ENCODE assay signal across 23 cellular contexts in genomic region chr1:226506021-226506420, GRCh38. TPM values are rescaled to one million over a fixed set of nuclear protein-coding genes. Genes with fewer than 3 reads are reported as not detected.
DNase-seq lines count a peak whose midpoint lies in the region; ATAC-seq and TF ChIP-seq lines count a peak whose summit lies in the region.
"Had no signal": no experiment of that assay in that cellular context is flagged by ENCODE, and none has a peak within 500 bp of the region (broad histone marks: within the 10 kb centered on the region; RNA-seq: fewer than 3 reads in every experiment).

No MANE protein-coding gene starts in this region.

- H3K27me3 Mint-ChIP-seq in activated CD4-positive, alpha-beta T cell treated with anti-CD3 and anti-CD28 coated beads, Interleukin-2, amount 10 ng/mL, durations not matched to agents 7 days and 5 days: peaks cover 54% of the 10 kb centered on the region
- H3K27me3 Mint-ChIP-seq in activated CD4-positive, alpha-beta T cell treated with anti-CD3 and anti-CD28 coated beads, Interleukin-2, amount 10 ng/mL, durations not matched to agents 24 days and 14 days: peaks cover 44% of the 10 kb centered on the region
- H3K27me3 Mint-ChIP-seq in nephron progenitor cell (ENCODE audit: low read depth, poor library complexity): peaks cover 33% of the 10 kb centered on the region
- H3K27me3 Mint-ChIP-seq in T-helper 2 cell treated with Interferon-gamma antibody and Interleukin-4, amounts not matched to agents 5 μg/mL and 100 μg/mL, for 36 hours (ENCODE audit: low read depth): peaks cover 61% of the 10 kb centered on the region
- H3K27me3 Mint-ChIP-seq in activated CD8-positive, alpha-beta T cell treated with anti-CD3 and anti-CD28 coated beads for 36 hours: peaks cover 14% of the 10 kb centered on the region

- no peak for DNase-seq in activated CD4-positive, alpha-beta T cell treated with anti-CD3 and anti-CD28 coated beads, Interleukin-2, amount 10 ng/mL, durations not matched to agents 7 days and 5 days
- no peak for DNase-seq in activated CD4-positive, alpha-beta T cell treated with anti-CD3 and anti-CD28 coated beads, Interleukin-2, amount 10 ng/mL, durations not matched to agents 24 days and 14 days
- DNase-seq in coronary artery (ENCODE audit: low spot score) (peak; percentile 19), nephron progenitor cell (no peak)
- no peak for DNase-seq in T-helper 2 cell treated with Interferon-gamma antibody and Interleukin-4, amounts not matched to agents 5 μg/mL and 100 μg/mL, for 36 hours (ENCODE audit: low spot score)
- DNase-seq in activated CD8-positive, alpha-beta T cell treated with anti-CD3 and anti-CD28 coated beads for 36 hours: no peak
- DNase-seq: Caco-2; CD4-positive, CD25-positive, alpha-beta regulatory T cell; CD8-positive, alpha-beta T cell; DMS 273 treated with DMSO at 0.1 percent for 48 hours; DMS79; EL; GDM1; GM23248; H7; HFFc6 had no signal

- no peak overlapping the region for H3K27ac ChIP-seq in coronary artery
- H3K27ac ChIP-seq: 22Rv1, BLaER1, C4-2B, GM23248 had no signal

- no peak overlapping the region for H3K4me3 Mint-ChIP-seq in activated CD4-positive, alpha-beta T cell treated with anti-CD3 and anti-CD28 coated beads, Interleukin-2, amount 10 ng/mL, durations not matched to agents 7 days and 5 days
- H3K4me3 Mint-ChIP-seq in activated CD4-positive, alpha-beta T cell treated with anti-CD3 and anti-CD28 coated beads, Interleukin-2, amount 10 ng/mL, durations not matched to agents 24 days and 14 days: no peak overlapping the region
- H3K4me3 Mint-ChIP-seq in nephron progenitor cell: no peak overlapping the region
- H3K4me3 Mint-ChIP-seq in T-helper 2 cell treated with Interferon-gamma antibody and Interleukin-4, amounts not matched to agents 5 μg/mL and 100 μg/mL, for 36 hours: no peak overlapping the region
- no peak overlapping the region for H3K4me3 Mint-ChIP-seq in activated CD8-positive, alpha-beta T cell treated with anti-CD3 and anti-CD28 coated beads for 36 hours
- H3K4me3 Mint-ChIP-seq: B cell; CD4-positive, CD25-positive, alpha-beta regulatory T cell; CD8-positive, alpha-beta T cell; HFFc6 had no signal

- no peak for ATAC-seq in HG03196 (IDR thresholded peaks at IDR 0.05; ENCODE audit: unreplicated experiment)
- ATAC-seq in activated CD8-positive, alpha-beta T cell treated with anti-CD3 and anti-CD28 coated beads for 36 hours: no peak
- ATAC-seq: CD8-positive, alpha-beta T cell; GM12878; HCT116 had no signal

- H3K27ac Mint-ChIP-seq in activated CD4-positive, alpha-beta T cell treated with anti-CD3 and anti-CD28 coated beads, Interleukin-2, amount 10 ng/mL, durations not matched to agents 7 days and 5 days: peak overlapping the region; percentile 37
- H3K27ac Mint-ChIP-seq in activated CD4-positive, alpha-beta T cell treated with anti-CD3 and anti-CD28 coated beads, Interleukin-2, amount 10 ng/mL, durations not matched to agents 24 days and 14 days: no peak overlapping the region
- H3K27ac Mint-ChIP-seq in nephron progenitor cell: peak overlapping the region; percentile 40
- H3K27ac Mint-ChIP-seq in T-helper 2 cell treated with Interferon-gamma antibody and Interleukin-4, amounts not matched to agents 5 μg/mL and 100 μg/mL, for 36 hours: no peak overlapping the region
- no peak overlapping the region for H3K27ac Mint-ChIP-seq in activated CD8-positive, alpha-beta T cell treated with anti-CD3 and anti-CD28 coated beads for 36 hours
- H3K27ac Mint-ChIP-seq: B cell; CD4-positive, CD25-positive, alpha-beta regulatory T cell; CD8-positive, alpha-beta T cell; HFFc6 had no signal

- H3K36me3 Mint-ChIP-seq in activated CD4-positive, alpha-beta T cell treated with anti-CD3 and anti-CD28 coated beads, Interleukin-2, amount 10 ng/mL, durations not matched to agents 7 days and 5 days (ENCODE audit: low read depth): no peaks in the 10 kb centered on the region
- no peaks in the 10 kb centered on the region for H3K36me3 Mint-ChIP-seq in activated CD4-positive, alpha-beta T cell treated with anti-CD3 and anti-CD28 coated beads, Interleukin-2, amount 10 ng/mL, durations not matched to agents 24 days and 14 days (ENCODE audit: low read depth)
- no peaks in the 10 kb centered on the region for H3K36me3 Mint-ChIP-seq in nephron progenitor cell (ENCODE audit: low read depth)
- H3K36me3 Mint-ChIP-seq in T-helper 2 cell treated with Interferon-gamma antibody and Interleukin-4, amounts not matched to agents 5 μg/mL and 100 μg/mL, for 36 hours (ENCODE audit: low read depth): no peaks in the 10 kb centered on the region
- H3K36me3 Mint-ChIP-seq in activated CD8-positive, alpha-beta T cell treated with anti-CD3 and anti-CD28 coated beads for 36 hours (ENCODE audit: low read depth): no peaks in the 10 kb centered on the region
- H3K36me3 Mint-ChIP-seq: CD4-positive, CD25-positive, alpha-beta regulatory T cell; CD8-positive, alpha-beta T cell had no signal

- H3K9me3 Mint-ChIP-seq in activated CD4-positive, alpha-beta T cell treated with anti-CD3 and anti-CD28 coated beads, Interleukin-2, amount 10 ng/mL, durations not matched to agents 7 days and 5 days: no peaks in the 10 kb centered on the region
- H3K9me3 Mint-ChIP-seq in activated CD4-positive, alpha-beta T cell treated with anti-CD3 and anti-CD28 coated beads, Interleukin-2, amount 10 ng/mL, durations not matched to agents 24 days and 14 days: no peaks in the 10 kb centered on the region
- peaks cover 12% of the 10 kb centered on the region for H3K9me3 Mint-ChIP-seq in nephron progenitor cell
- H3K9me3 Mint-ChIP-seq in T-helper 2 cell treated with Interferon-gamma antibody and Interleukin-4, amounts not matched to agents 5 μg/mL and 100 μg/mL, for 36 hours: no peaks in the 10 kb centered on the region
- no peaks in the 10 kb centered on the region for H3K9me3 Mint-ChIP-seq in activated CD8-positive, alpha-beta T cell treated with anti-CD3 and anti-CD28 coated beads for 36 hours
- H3K9me3 Mint-ChIP-seq: CD8-positive, alpha-beta T cell; HFFc6 had no signal

- CTCF ChIA-PET in activated CD4-positive, alpha-beta T cell treated with anti-CD3 and anti-CD28 coated beads, Interleukin-2, amount 10 ng/mL, durations not matched to agents 7 days and 5 days (lab: Charles Lee): no interaction called here
- CTCF ChIA-PET in activated CD8-positive, alpha-beta T cell treated with anti-CD3 and anti-CD28 coated beads for 36 hours (lab: Charles Lee): no interaction called here

- H3K4me3 ChIP-seq in coronary artery: no peak overlapping the region
- H3K4me3 ChIP-seq: BLaER1, GM12878, GM23248 had no signal

- intact Hi-C loops in activated CD4-positive, alpha-beta T cell treated with anti-CD3 and anti-CD28 coated beads, Interleukin-2, amount 10 ng/mL, durations not matched to agents 24 days and 14 days (cut with micrococcal nuclease): no loop called here
- intact Hi-C loops in activated CD8-positive, alpha-beta T cell treated with anti-CD3 and anti-CD28 coated beads for 36 hours (cut with micrococcal nuclease): no loop called here

- POLR2A ChIA-PET in activated CD4-positive, alpha-beta T cell treated with anti-CD3 and anti-CD28 coated beads, Interleukin-2, amount 10 ng/mL, durations not matched to agents 7 days and 5 days (lab: Charles Lee): no interaction called here
- POLR2A ChIA-PET in activated CD8-positive, alpha-beta T cell treated with anti-CD3 and anti-CD28 coated beads for 36 hours (lab: Charles Lee): interaction anchor here (1.6 kb wide), 1 partner anchor 22 kb away, joined by 4 read pairs; no protein-coding TSS in a partner anchor

- TF ChIP-seq CTCF in coronary artery (IDR thresholded peaks at IDR 0.05) (no peak), nephron progenitor cell (IDR thresholded peaks at IDR 0.05) (no peak)
- TF ChIP-seq CTCF in activated CD8-positive, alpha-beta T cell treated with anti-CD3 and anti-CD28 coated beads for 36 hours (IDR thresholded peaks at IDR 0.05): no peak

- no peaks in the 10 kb centered on the region for H3K4me1 Mint-ChIP-seq in activated CD4-positive, alpha-beta T cell treated with anti-CD3 and anti-CD28 coated beads, Interleukin-2, amount 10 ng/mL, durations not matched to agents 7 days and 5 days
- H3K4me1 Mint-ChIP-seq in activated CD4-positive, alpha-beta T cell treated with anti-CD3 and anti-CD28 coated beads, Interleukin-2, amount 10 ng/mL, durations not matched to agents 24 days and 14 days: no peaks in the 10 kb centered on the region
- H3K4me1 Mint-ChIP-seq in nephron progenitor cell: peaks cover 15% of the 10 kb centered on the region
- H3K4me1 Mint-ChIP-seq in T-helper 2 cell treated with Interferon-gamma antibody and Interleukin-4, amounts not matched to agents 5 μg/mL and 100 μg/mL, for 36 hours (ENCODE audit: low read depth): no peaks in the 10 kb centered on the region
- H3K4me1 Mint-ChIP-seq in activated CD8-positive, alpha-beta T cell treated with anti-CD3 and anti-CD28 coated beads for 36 hours (ENCODE audit: low read depth): no peaks in the 10 kb centered on the region
- H3K4me1 Mint-ChIP-seq: B cell; CD4-positive, CD25-positive, alpha-beta regulatory T cell had no signal

RNA-seq across cellular contexts. Expression of gene STUM, which starts 42.5 kb away (rescaled TPM):
- not detected for total RNA-seq in activated CD4-positive, alpha-beta T cell treated with anti-CD3 and anti-CD28 coated beads, Interleukin-2, amount 10 ng/mL, durations not matched to agents 7 days and 5 days
- not detected in 2 replicates for total RNA-seq in activated CD4-positive, alpha-beta T cell treated with anti-CD3 and anti-CD28 coated beads, Interleukin-2, amount 10 ng/mL, durations not matched to agents 24 days and 14 days
- total RNA-seq in activated CD8-positive, alpha-beta T cell treated with anti-CD3 and anti-CD28 coated beads for 36 hours: not detected
- total RNA-seq: CD4-positive, CD25-positive, alpha-beta regulatory T cell; CD8-positive, alpha-beta T cell; HFFc6 had no signal

Comparison
In these comparisons a context has a peak if more than half of its experiments do, and no peak if none do; other contexts are left out.
1. H3K27ac Mint-ChIP-seq: peak in activated CD4-positive, alpha-beta T cell treated with anti-CD3 and anti-CD28 coated beads, Interleukin-2, amount 10 ng/mL, durations not matched to agents 7 days and 5 days (single experiment) and nephron progenitor cell (single experiment); none in activated CD4-positive, alpha-beta T cell treated with anti-CD3 and anti-CD28 coated beads, Interleukin-2, amount 10 ng/mL, durations not matched to agents 24 days and 14 days (single experiment), T-helper 2 cell treated with Interferon-gamma antibody and Interleukin-4, amounts not matched to agents 5 μg/mL and 100 μg/mL, for 36 hours (single experiment) and activated CD8-positive, alpha-beta T cell treated with anti-CD3 and anti-CD28 coated beads for 36 hours (single experiment).